ENCODE assay signal across 8 cellular contexts in genomic region chr1:1959840-1960479, GRCh38. TPM values are rescaled to one million over a fixed set of nuclear protein-coding genes. Genes with fewer than 3 reads are reported as not detected.
DNase-seq lines count a peak whose midpoint lies in the region; ATAC-seq and TF ChIP-seq lines count a peak whose summit lies in the region.

No MANE protein-coding gene starts in this region.

- intact Hi-C loops in transverse colon (cut with DNase I; ENCODE audit: low total_unique reads) = loop anchor here (10.0 kb wide), 1 partner anchor 65 kb away; no protein-coding TSS in a partner anchor

- H3K27ac ChIP-seq in transverse colon = no peak overlapping the region

- H3K27me3 Mint-ChIP-seq in osteocyte (ENCODE audit: unreplicated experiment) = peaks cover 35% of the 10 kb centered on the region

- peaks cover 55% of the 10 kb centered on the region for H3K27me3 ChIP-seq in transverse colon

- H3K9me3 ChIP-seq in transverse colon = no peaks in the 10 kb centered on the region

- H3K9me3 Mint-ChIP-seq in osteocyte (ENCODE audit: unreplicated experiment) = no peaks in the 10 kb centered on the region

- no peaks in the 10 kb centered on the region for H3K4me1 Mint-ChIP-seq in osteocyte (ENCODE audit: unreplicated experiment)

- H3K27ac Mint-ChIP-seq in osteocyte (ENCODE audit: unreplicated experiment) = no peak overlapping the region

- no peaks in the 10 kb centered on the region for H3K36me3 ChIP-seq in transverse colon

- peak; percentile 70 for TF ChIP-seq CTCF in osteocyte (IDR thresholded peaks at IDR 0.05)
- peak; percentile 61 to 79 (median 70) for TF ChIP-seq CTCF in transverse colon (IDR thresholded peaks at IDR 0.05)

- peak; percentile 96 for DNase-seq in DMS 273 (lab: John Stamatoyannopoulos, UW; ENCODE audit: unreplicated experiment)
- DNase-seq in Jurkat, Clone E6-1 (ENCODE audit: low read depth, low spot score) = peak; percentile 48
- DNase-seq in SHP77 treated with DMSO at 0.1 percent for 48 hours (lab: John Stamatoyannopoulos, UW) = peak; percentile 79
- DNase-seq in activated gamma-delta T cell treated with anti-CD3 and anti-CD28 coated beads, Interleukin-2, amount 50 U/mL, for 16 hours (ENCODE audit: low read depth) = peak; percentile 45
- DNase-seq in globus pallidus (ENCODE audit: low spot score) = peak; percentile 20
- no peak for DNase-seq in osteocyte (ENCODE audit: extremely low spot score, unreplicated experiment)
- DNase-seq in transverse colon = peak; percentile 81

- ATAC-seq in HG02970 (IDR thresholded peaks at IDR 0.05; ENCODE audit: low FRiP score, unreplicated experiment) = no peak

- no peak for TF ChIP-seq POLR2A in transverse colon (IDR thresholded peaks at IDR 0.05)

- H3K4me1 ChIP-seq in transverse colon = peaks cover 0 to 6% (median 5%) of the 10 kb centered on the region in 4 donors

- H3K4me3 ChIP-seq in Jurkat, Clone E6-1 (ENCODE audit: low read length) = no peak overlapping the region
- H3K4me3 ChIP-seq in transverse colon = no peak overlapping the region

- in situ Hi-C loops in transverse colon (cut with MboI; ENCODE audit: low pct_ligation_motif_present in 1 of 4, low pct_unique_long_range_greater_than_20kb in 1 of 4, low sequenced_read_pairs in 3 of 4) = loop anchor here in 3 of 4 donors (10.0 kb wide), 1 partner anchor 85 kb away; no protein-coding TSS in a partner anchor

- no peaks in the 10 kb centered on the region for H3K36me3 Mint-ChIP-seq in osteocyte (ENCODE audit: unreplicated experiment)

- TF ChIP-seq EP300 in transverse colon (IDR thresholded peaks at IDR 0.05; ENCODE audit: low read depth) = no peak

- WGBS in transverse colon (ENCODE audit: low coverage in 1 of 2), 2 donors = 9% methylated on average over 20 of the region's 23 CpGs; no CpG with 5 or more reads in 1 of the 2 donors

- no peak overlapping the region for H3K4me3 Mint-ChIP-seq in osteocyte (ENCODE audit: unreplicated experiment)

RNA-seq across cellular contexts. Expression of gene TMEM52, which starts 40.9 kb away (rescaled TPM):
- polyA plus RNA-seq in Jurkat, Clone E6-1 (2012; ENCODE audit: insufficient read depth, insufficient read length) = 2.2 TPM
- 1.5 TPM in 1 of 2 replicates, not detected in the other for total RNA-seq in osteocyte
- total RNA-seq in transverse colon = 1 to 10 TPM in 3 of 4 donors, not detected in 1; 5.2 to 9.5 (median 5.3) TPM

RNA-seq across cellular contexts. Expression of gene CFAP74, which starts 43.6 kb away (rescaled TPM):
- polyA plus RNA-seq in Jurkat, Clone E6-1 (2012; ENCODE audit: insufficient read depth, insufficient read length) = not detected
- not detected in 2 replicates for total RNA-seq in osteocyte
- total RNA-seq in transverse colon = not detected

RNA-seq across cellular contexts. Expression of gene CALML6, which starts 44.9 kb away (rescaled TPM):
- not detected for polyA plus RNA-seq in Jurkat, Clone E6-1 (2012; ENCODE audit: insufficient read depth, insufficient read length)
- 2.5 and 2.7 TPM in 2 replicates for total RNA-seq in osteocyte
- under 1 TPM in 1 of 4 donors, not detected in 3; 0.48 TPM for total RNA-seq in transverse colon

RNA-seq across cellular contexts. Expression of gene GABRD, which starts 59.2 kb away (rescaled TPM):
- polyA plus RNA-seq in Jurkat, Clone E6-1 (2012; ENCODE audit: insufficient read depth, insufficient read length) = 1.1 TPM
- not detected in 2 replicates for total RNA-seq in osteocyte
- total RNA-seq in transverse colon = not detected
